In genomic region chr2:155393406-155393805, GRCh38 we compare ENCODE assay signal across 20 cellular contexts.
DNase-seq lines count a peak whose midpoint lies in the region; ATAC-seq lines count a peak whose summit lies in the region.
"Had no signal": no experiment of that assay in that cellular context is flagged by ENCODE, and none has a peak within 500 bp of the region (broad histone marks: within the 10 kb centered on the region; RNA-seq: fewer than 3 reads in every experiment).

No MANE protein-coding gene starts in this region.

- ATAC-seq in HG03097 (IDR thresholded peaks at IDR 0.05; ENCODE audit: low FRiP score, unreplicated experiment), result no peak
- ATAC-seq: GM12878, HCT116, HepG2 had no signal

- DNase-seq in NCI-H1105 treated with DMSO at 0.1 percent for 48 hours (lab: John Stamatoyannopoulos, UW), result peak; percentile 52
- no peak for DNase-seq in NCI-H1105 (lab: John Stamatoyannopoulos, UW)
- DNase-seq in NCI-H748 (lab: John Stamatoyannopoulos, UW; ENCODE audit: unreplicated experiment), result peak; percentile 13
- DNase-seq in NCI-H748 treated with DMSO at 0.1 percent for 48 hours (lab: John Stamatoyannopoulos, UW), result no peak
- DNase-seq in NCI-H774 (lab: John Stamatoyannopoulos, UW), result peak; percentile 5
- DNase-seq in DMS79 (lab: John Stamatoyannopoulos, UW), result no peak
- DNase-seq: BE2C; C1 segment of cervical spinal cord; Caco-2; CD4-positive, CD25-positive, alpha-beta regulatory T cell; CD8-positive, alpha-beta memory T cell; DND-41; EL; GOT3; H7; HFFc6 had no signal

Comparison
In these comparisons a context has a peak if more than half of its experiments do, and no peak if none do; other contexts are left out.
1. DNase-seq: peak in NCI-H1105 treated with DMSO at 0.1 percent for 48 hours (single experiment), NCI-H748 (single experiment) and NCI-H774 (single experiment); none in NCI-H1105 (single experiment), NCI-H748 treated with DMSO at 0.1 percent for 48 hours (single experiment) and DMS79 (single experiment).